Comparison of ENCODE assay signal across 33 cellular contexts in the genomic region with DNA sequence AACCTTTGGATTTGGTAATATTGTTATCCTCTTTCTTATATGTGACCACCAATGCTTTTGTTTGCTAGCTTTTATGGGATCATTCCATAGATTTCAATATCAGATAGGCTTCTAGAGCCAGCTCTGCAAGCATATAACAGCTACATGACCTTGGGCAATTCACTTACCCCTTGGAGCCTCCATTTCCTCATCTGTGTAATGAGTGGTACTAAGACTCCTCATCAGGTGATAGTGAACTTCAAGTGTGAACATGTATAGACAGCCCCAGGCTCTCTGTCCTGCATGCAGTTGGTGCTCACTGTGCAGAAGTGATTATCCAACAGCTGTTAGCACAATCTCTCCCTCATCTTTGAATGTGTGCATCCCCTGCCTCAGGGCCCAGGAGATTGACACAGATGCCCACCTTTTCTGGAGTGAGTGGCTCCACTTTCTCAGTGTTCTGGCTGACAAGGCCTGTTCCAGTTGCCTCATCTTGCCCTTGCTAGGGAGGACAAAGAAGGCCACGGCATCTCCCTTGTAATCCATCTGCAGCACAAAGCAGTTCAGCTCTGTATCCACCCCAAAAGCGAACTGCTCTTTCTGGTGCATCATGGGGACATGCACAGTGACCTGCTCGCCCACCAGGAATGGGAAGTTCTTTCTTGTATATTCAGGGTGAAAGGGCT. TPM values are rescaled to one million over a fixed set of nuclear protein-coding genes. Genes with fewer than 3 reads are reported as not detected.
"Had no signal": no experiment of that assay in that cellular context is flagged by ENCODE, and none has a peak within 500 bp of the region (broad histone marks: within the 10 kb centered on the region; RNA-seq: fewer than 3 reads in every experiment).

No MANE protein-coding gene starts in this region.

- DNase-seq: dorsolateral prefrontal cortex; effector CD4-positive, alpha-beta T cell; esophagus squamous epithelium; foreskin melanocyte; glutamatergic neuron; heart right ventricle; hippocampal formation; mesenchymal stem cell; naive thymus-derived CD4-positive, alpha-beta T cell; stimulated activated CD4-positive, alpha-beta T cell treated with anti-CD3 and anti-CD28 coated beads, Interleukin-12 subunit alpha, Interleukin-12 subunit beta, amount 100 ng/mL, for 4 hours; stimulated activated CD4-positive, alpha-beta T cell treated with anti-CD3 and anti-CD28 coated beads, Interleukin-1b, Interleukin-23, amount 100 ng/mL, for 48 hours; stimulated activated CD4-positive, alpha-beta T cell treated with anti-CD3 and anti-CD28 coated beads, Interleukin-4, amount 100 ng/mL, for 1 hour; stimulated activated CD8-positive, alpha-beta memory T cell treated with anti-CD3 and anti-CD28 coated beads, Interleukin-4, amount 100 ng/mL, for 48 hours; stimulated activated naive CD4-positive, alpha-beta T cell; stimulated activated naive CD8-positive, alpha-beta T cell treated with anti-CD3 and anti-CD28 coated beads, Interleukin-15, amount 100 ng/mL, for 72 hours; thyroid gland; trophoblast cell had no signal

- H3K36me3 ChIP-seq: esophagus squamous epithelium, heart right ventricle, neural progenitor cell, thyroid gland, vagina had no signal

- H3K4me3 Mint-ChIP-seq: mesothelial cell of epicardium; naive thymus-derived CD4-positive, alpha-beta T cell; nephron; neural progenitor cell; stimulated activated naive CD8-positive, alpha-beta T cell treated with anti-CD3 and anti-CD28 coated beads, Interleukin-15, amount 100 ng/mL, for 72 hours had no signal

- H3K27me3 ChIP-seq: esophagus squamous epithelium, neural progenitor cell, thyroid gland, vagina had no signal

- FAIRE-seq: islet of Langerhans had no signal

- H3K27ac Mint-ChIP-seq: mesothelial cell of epicardium; naive thymus-derived CD4-positive, alpha-beta T cell; nephron; neural progenitor cell; progenitor cell of endocrine pancreas; stimulated activated naive CD8-positive, alpha-beta T cell treated with anti-CD3 and anti-CD28 coated beads, Interleukin-15, amount 100 ng/mL, for 72 hours had no signal

- H3K4me3 ChIP-seq: dorsolateral prefrontal cortex, esophagus squamous epithelium, heart right ventricle, lung, neural progenitor cell, smooth muscle cell, thyroid gland, vagina had no signal

- H3K4me1 Mint-ChIP-seq: mesothelial cell of epicardium; naive thymus-derived CD4-positive, alpha-beta T cell; nephron; neural progenitor cell; stimulated activated naive CD8-positive, alpha-beta T cell treated with anti-CD3 and anti-CD28 coated beads, Interleukin-15, amount 100 ng/mL, for 72 hours had no signal

- ATAC-seq: heart right ventricle; left lobe of liver; naive thymus-derived CD4-positive, alpha-beta T cell; sciatic nerve; stimulated activated naive CD8-positive, alpha-beta T cell treated with anti-CD3 and anti-CD28 coated beads, Interleukin-15, amount 100 ng/mL, for 72 hours had no signal

- H3K9me3 Mint-ChIP-seq: neural progenitor cell had no signal

- H3K36me3 Mint-ChIP-seq: mesothelial cell of epicardium, neural progenitor cell had no signal

RNA-seq across cellular contexts. Expression of a gene that starts 9.2 kb away (rescaled TPM):
- total RNA-seq: dorsolateral prefrontal cortex; epithelial cell of proximal tubule; esophagus squamous epithelium; heart right ventricle; left lobe of liver; liver; lung; mesothelial cell of epicardium; mucosa of gallbladder; naive thymus-derived CD4-positive, alpha-beta T cell; progenitor cell of endocrine pancreas; sciatic nerve; smooth muscle cell; temporal lobe; thyroid gland; ureter had no signal

RNA-seq across cellular contexts. Expression of a gene that starts 14.2 kb away (rescaled TPM):
- total RNA-seq: epithelial cell of proximal tubule; esophagus squamous epithelium; heart right ventricle; mesothelial cell of epicardium; naive thymus-derived CD4-positive, alpha-beta T cell; osteoblast; sciatic nerve; smooth muscle cell; temporal lobe; thyroid gland; ureter; vagina had no signal

RNA-seq across cellular contexts. Expression of a gene that starts 42.4 kb away (rescaled TPM):
- total RNA-seq: dorsolateral prefrontal cortex; epithelial cell of proximal tubule; esophagus squamous epithelium; heart right ventricle; liver; lung; mesothelial cell of epicardium; mucosa of gallbladder; naive thymus-derived CD4-positive, alpha-beta T cell; osteoblast; progenitor cell of endocrine pancreas; sciatic nerve; smooth muscle cell; temporal lobe; thyroid gland; ureter had no signal
